In genomic region chr22:47142427-47143046, GRCh38 we compare ENCODE assay signal across 21 cellular contexts.
A peak's percentile ranks its signal among the peaks of the same experiment; 100 is the strongest.
DNase-seq lines count a peak whose midpoint lies in the region; ATAC-seq and TF ChIP-seq lines count a peak whose summit lies in the region.
"Had no signal": no experiment of that assay in that cellular context is flagged by ENCODE, and none has a peak within 500 bp of the region (broad histone marks: within the 10 kb centered on the region; RNA-seq: fewer than 3 reads in every experiment).

No MANE protein-coding gene starts in this region.

- 71 to 73% methylated on average over 1 to 2 of the region's 2 CpGs for whole genome bisulfite sequencing in esophagus, 2 donors
- 92 to 100% methylated on average over 1 to 2 of the region's 2 CpGs for WGBS in thyroid gland, 2 donors

- H3K27ac ChIP-seq in HEK293 (ENCODE audit: extremely low read depth, low read depth, low read length) (no peak overlapping the region), esophagus (ENCODE audit: low read depth in 2 of 2, low read length in 1 of 2) (peak overlapping the region; percentile 55 to 80), thyroid gland (peak overlapping the region; percentile 64 to 93 (median 79)), breast epithelium (no peak overlapping the region)
- H3K27ac ChIP-seq: A549; BLaER1 treated with 17β-estradiol and CSF1 and Interleukin-3, amounts not matched to agents 10 nM and 100 nM; GM23248 had no signal

- no peaks in the 10 kb centered on the region for H3K27me3 ChIP-seq in esophagus (ENCODE audit: control insufficient read depth in 1 of 2, insufficient read depth in 2 of 2, low read length in 2 of 2)
- H3K27me3 ChIP-seq in thyroid gland = no peaks in the 10 kb centered on the region
- H3K27me3 ChIP-seq in breast epithelium = no peaks in the 10 kb centered on the region
- H3K27me3 ChIP-seq: BE2C; BLaER1 treated with 17β-estradiol and CSF1 and Interleukin-3, amounts not matched to agents 10 nM and 100 nM had no signal

- H3K4me3 ChIP-seq in HEK293 (ENCODE audit: low read depth, low read length) (no peak overlapping the region), esophagus (ENCODE audit: low read depth in 1 of 2, low read length in 2 of 2) (no peak overlapping the region), thyroid gland (replicated peaks in 1 of 3) (no peak overlapping the region), breast epithelium (no peak overlapping the region)
- H3K4me3 ChIP-seq: A549; BLaER1 treated with 17β-estradiol and CSF1 and Interleukin-3, amounts not matched to agents 10 nM and 100 nM; GM23248 had no signal

- H3K27me3 Mint-ChIP-seq in mesothelial cell of epicardium (ENCODE audit: low read depth) = no peaks in the 10 kb centered on the region
- H3K27me3 Mint-ChIP-seq: CD4-positive, alpha-beta T cell had no signal

- CTCF ChIA-PET in HEK293 (lab: Yijun Ruan, JAX) = no interaction called here

- POLR2A ChIA-PET in HEK293 (lab: Yijun Ruan, JAX) = no interaction called here

- no peaks in the 10 kb centered on the region for H3K9me3 Mint-ChIP-seq in mesothelial cell of epicardium
- H3K9me3 Mint-ChIP-seq: CD14-positive monocyte; CD4-positive, alpha-beta T cell had no signal

- no peak overlapping the region for H3K27ac Mint-ChIP-seq in mesothelial cell of epicardium
- H3K27ac Mint-ChIP-seq: CD4-positive, alpha-beta T cell had no signal

- intact Hi-C loops in thyroid gland (cut with DNase I) = loop anchor here (10.0 kb wide), 1 partner anchor 148 kb away; no protein-coding TSS in a partner anchor
- intact Hi-C loops in breast epithelium (cut with DNase I; ENCODE audit: low total_unique reads) = loop anchor here (5.0 kb wide), 1 partner anchor 1030 kb away; no protein-coding TSS in a partner anchor

- no peak for DNase-seq in thyroid gland
- DNase-seq in mesothelial cell of epicardium (ENCODE audit: low spot score in 2 of 2, unreplicated experiment in 2 of 2) = no peak
- no peak for DNase-seq in breast epithelium (ENCODE audit: low spot score in 2 of 2)
- DNase-seq: 8988T; ACHN; AML-193; BE2C; Calu3; CD4-positive, alpha-beta T cell; COR-L47; DMS53; DMS79 treated with DMSO at 0.1 percent for 48 hours; GM23248; H7; HCEC 1CT had no signal

- ATAC-seq in HG03571 (IDR thresholded peaks at IDR 0.05; ENCODE audit: unreplicated experiment) = no peak
- ATAC-seq: A549 had no signal

- no peak overlapping the region for H3K4me3 Mint-ChIP-seq in mesothelial cell of epicardium
- H3K4me3 Mint-ChIP-seq: CD14-positive monocyte; CD4-positive, alpha-beta T cell had no signal

- TF ChIP-seq CTCF in HEK293 (tag by site-specific recombination; IDR thresholded peaks at IDR 0.05) = no peak
- TF ChIP-seq CTCF in thyroid gland (IDR thresholded peaks at IDR 0.05) = no peak
- TF ChIP-seq CTCF in mesothelial cell of epicardium (IDR thresholded peaks at IDR 0.05; ENCODE audit: unreplicated experiment) = no peak
- TF ChIP-seq CTCF in breast epithelium (IDR thresholded peaks at IDR 0.05) = no peak

- H3K36me3 ChIP-seq in HEK293 (ENCODE audit: control insufficient read depth in 2 of 2, insufficient read depth in 1 of 2, low read length in 2 of 2) = no peaks in the 10 kb centered on the region
- H3K36me3 ChIP-seq in esophagus (ENCODE audit: control insufficient read depth in 2 of 2, insufficient read depth in 2 of 2, low read length in 1 of 2) = no peaks in the 10 kb centered on the region
- no peaks in the 10 kb centered on the region for H3K36me3 ChIP-seq in thyroid gland
- H3K36me3 ChIP-seq in breast epithelium = no peaks in the 10 kb centered on the region
- H3K36me3 ChIP-seq: BE2C had no signal

- H3K36me3 Mint-ChIP-seq in mesothelial cell of epicardium = no peaks in the 10 kb centered on the region

- no peaks in the 10 kb centered on the region for H3K4me1 Mint-ChIP-seq in mesothelial cell of epicardium
- H3K4me1 Mint-ChIP-seq: CD14-positive monocyte had no signal

- no peaks in the 10 kb centered on the region for H3K9me3 ChIP-seq in HEK293 (ENCODE audit: control insufficient read depth, insufficient read depth, low read depth, low read length)
- no peaks in the 10 kb centered on the region for H3K9me3 ChIP-seq in esophagus (ENCODE audit: control insufficient read depth in 2 of 2, insufficient read depth in 1 of 2, low read depth in 1 of 2, low read length in 1 of 2)
- H3K9me3 ChIP-seq in thyroid gland = no peaks in the 10 kb centered on the region
- no peaks in the 10 kb centered on the region for H3K9me3 ChIP-seq in breast epithelium
- H3K9me3 ChIP-seq: A549; BE2C; BLaER1 treated with 17β-estradiol and CSF1 and Interleukin-3, amounts not matched to agents 10 nM and 100 nM had no signal

- TF ChIP-seq POLR2A in thyroid gland (IDR thresholded peaks at IDR 0.05) (no peak), breast epithelium (IDR thresholded peaks at IDR 0.05) (no peak)

- H3K4me1 ChIP-seq in HEK293 (ENCODE audit: control insufficient read depth, insufficient read depth, low read length) (no peaks in the 10 kb centered on the region), esophagus (ENCODE audit: control insufficient read depth in 2 of 2, insufficient read depth in 2 of 2, low read length in 1 of 2) (peaks cover 0 to 19% of the 10 kb centered on the region in 2 donors), thyroid gland (peaks cover 30 to 40% of the 10 kb centered on the region in 2 donors), breast epithelium (peaks cover 0 to 4% of the 10 kb centered on the region in 2 donors)
- H3K4me1 ChIP-seq: A549 had no signal

TF ChIP-seq in HEK293, 187 proteins besides CTCF, POLR2A, EP300 and RAD21:
- peak; percentile 75 for TF ChIP-seq EGR2 (tag by site-specific recombination; IDR thresholded peaks at IDR 0.05; ENCODE audit: low read depth)
- peak; percentile 82 for TF ChIP-seq ZFHX2 (tag by site-specific recombination; conservative IDR thresholded peaks at IDR 0.05)
- no peak for TF ChIP-seq ZBTB17 (tag by site-specific recombination; IDR thresholded peaks at IDR 0.05)
- TF ChIP-seq ZNF23 (tag by site-specific recombination; IDR thresholded peaks at IDR 0.05; ENCODE audit: borderline replicate concordance) = no peak
- TF ChIP-seq ZNF626 (tag by site-specific recombination; IDR thresholded peaks at IDR 0.05) = no peak

Comparison
In these comparisons a context has a peak if more than half of its experiments do, and no peak if none do; other contexts are left out.
1. H3K27ac ChIP-seq: peak in esophagus (2 of 2) and thyroid gland (3 of 3); none in HEK293 (single experiment) and breast epithelium (0 of 2).